ENCODE assay signal across 14 cellular contexts in genomic region chr14:97277711-97278110, GRCh38.
A peak's percentile ranks its signal among the peaks of the same experiment; 100 is the strongest.
DNase-seq lines count a peak whose midpoint lies in the region; TF ChIP-seq lines count a peak whose summit lies in the region.
"Had no signal": no experiment of that assay in that cellular context is flagged by ENCODE, and none has a peak within 500 bp of the region (broad histone marks: within the 10 kb centered on the region; RNA-seq: fewer than 3 reads in every experiment).

No MANE protein-coding gene starts in this region.

- H3K4me3 Mint-ChIP-seq in neural crest cell (no peak overlapping the region), MCF 10A (ENCODE audit: unreplicated experiment) (no peak overlapping the region)

- H3K9ac ChIP-seq in BLaER1 treated with 17β-estradiol and CSF1 and Interleukin-3, amounts not matched to agents 10 nM and 100 nM, result no peak overlapping the region

- H3K4me2 ChIP-seq in BLaER1 treated with 17β-estradiol and CSF1 and Interleukin-3, amounts not matched to agents 10 nM and 100 nM, result peak overlapping the region; percentile 36 to 84 (median 67); a peak in 16 of 22 replicates
- H3K4me2 ChIP-seq: A549 had no signal

- no peak for TF ChIP-seq POLR2A in esophagus muscularis mucosa (IDR thresholded peaks at IDR 0.05; ENCODE audit: low read depth)

- no peaks in the 10 kb centered on the region for H3K36me3 Mint-ChIP-seq in neural crest cell (ENCODE audit: low read depth)
- H3K36me3 Mint-ChIP-seq in MCF 10A (ENCODE audit: insufficient read depth, unreplicated experiment), result no peaks in the 10 kb centered on the region

- DNase-seq in M059J (ENCODE audit: low read depth) (peak; percentile 14), esophagus muscularis mucosa (ENCODE audit: extremely low spot score) (peak; percentile 66), neural crest cell (ENCODE audit: low read depth, low spot score) (peak; percentile 28), cerebellum (ENCODE audit: low spot score) (no peak), RPMI8226 (no peak), MCF 10A (ENCODE audit: unreplicated experiment) (no peak)
- DNase-seq: GF-D8, NCI-H1048, NCI-H146, NCI-H2081 treated with DMSO at 0.1 percent for 48 hours, NCI-H524 treated with DMSO at 0.1 percent for 48 hours, SIG-M5 had no signal

- TF ChIP-seq CTCF in esophagus muscularis mucosa (IDR thresholded peaks at IDR 0.05) (no peak), neural crest cell (conservative IDR thresholded peaks at IDR 0.05) (no peak), MCF 10A (IDR thresholded peaks at IDR 0.05; ENCODE audit: unreplicated experiment) (no peak)

- no peak overlapping the region for H3K27ac ChIP-seq in BLaER1 treated with 17β-estradiol and CSF1 and Interleukin-3, amounts not matched to agents 10 nM and 100 nM
- H3K27ac ChIP-seq in esophagus muscularis mucosa (replicated peaks in 1 of 4), result no peak overlapping the region
- H3K27ac ChIP-seq: A549 had no signal

- BruUV-seq in MCF 10A (replicated peaks; lab: Mats Ljungman, UMichigan), result no TSS peak

- H3K27me3 Mint-ChIP-seq in neural crest cell (ENCODE audit: low read depth), result peaks cover 3% of the 10 kb centered on the region
- peaks cover 41% of the 10 kb centered on the region for H3K27me3 Mint-ChIP-seq in MCF 10A (ENCODE audit: insufficient read depth, unreplicated experiment)

- intact Hi-C loops in esophagus muscularis mucosa (cut with DNase I) (no loop called here), MCF 10A (cut with micrococcal nuclease) (no loop called here)

- WGBS in esophagus muscularis mucosa, result 40% methylated on average over 9 of the region's 9 CpGs

- H3K9me3 Mint-ChIP-seq in neural crest cell, result peaks cover 3% of the 10 kb centered on the region
- H3K9me3 Mint-ChIP-seq in MCF 10A (ENCODE audit: unreplicated experiment), result no peaks in the 10 kb centered on the region

- H3K27ac Mint-ChIP-seq in neural crest cell (ENCODE audit: unreplicated experiment), result peak overlapping the region; percentile 88
- no peak overlapping the region for H3K27ac Mint-ChIP-seq in MCF 10A (ENCODE audit: low read depth, unreplicated experiment)

- H3K4me3 ChIP-seq in BLaER1 treated with 17β-estradiol and CSF1 and Interleukin-3, amounts not matched to agents 10 nM and 100 nM, result no peak overlapping the region
- H3K4me3 ChIP-seq in esophagus muscularis mucosa, result no peak overlapping the region
- H3K4me3 ChIP-seq: A549 had no signal

- H3K36me3 ChIP-seq in BLaER1 treated with 17β-estradiol and CSF1 and Interleukin-3, amounts not matched to agents 10 nM and 100 nM, result no peaks in the 10 kb centered on the region
- no peaks in the 10 kb centered on the region for H3K36me3 ChIP-seq in esophagus muscularis mucosa

- CTCF ChIA-PET in MCF 10A (lab: Yijun Ruan, JAX), result no interaction called here

- no peaks in the 10 kb centered on the region for H4K20me1 ChIP-seq in BLaER1 treated with 17β-estradiol and CSF1 and Interleukin-3, amounts not matched to agents 10 nM and 100 nM

- POLR2A ChIA-PET in MCF 10A (lab: Yijun Ruan, JAX), result no interaction called here

- H3K9me3 ChIP-seq in BLaER1 treated with 17β-estradiol and CSF1 and Interleukin-3, amounts not matched to agents 10 nM and 100 nM (replicated peaks in 1 of 11), result no peaks in the 10 kb centered on the region
- no peaks in the 10 kb centered on the region for H3K9me3 ChIP-seq in esophagus muscularis mucosa
- H3K9me3 ChIP-seq: A549 had no signal

- TF ChIP-seq EP300 in esophagus muscularis mucosa (IDR thresholded peaks at IDR 0.05), result no peak

- H3K27me3 ChIP-seq in BLaER1 treated with 17β-estradiol and CSF1 and Interleukin-3, amounts not matched to agents 10 nM and 100 nM, result 0 out of 22 replicates have a peak, but pooled peaks cover 0 to 5% (median 0%) of the 10 kb centered on the region in 11 experiments
- H3K27me3 ChIP-seq in esophagus muscularis mucosa, result peaks cover 0 to 22% (median 0%) of the 10 kb centered on the region in 4 donors

- H3K4me1 Mint-ChIP-seq in neural crest cell (peaks cover 26% of the 10 kb centered on the region), MCF 10A (ENCODE audit: insufficient read depth, unreplicated experiment) (no peaks in the 10 kb centered on the region)

- H3K4me1 ChIP-seq in BLaER1 treated with 17β-estradiol and CSF1 and Interleukin-3, amounts not matched to agents 10 nM and 100 nM, result peaks cover 19 to 35% (median 26%) of the 10 kb centered on the region in 10 experiments
- no peaks in the 10 kb centered on the region for H3K4me1 ChIP-seq in esophagus muscularis mucosa
- H3K4me1 ChIP-seq: A549 had no signal

Comparison
In these comparisons a context has a peak if more than half of its experiments do, and no peak if none do; other contexts are left out.
1. DNase-seq: peak in M059J (single experiment), esophagus muscularis mucosa (single experiment) and neural crest cell (single experiment); none in cerebellum (single experiment), RPMI8226 (single experiment) and MCF 10A (single experiment).